24 cellular contexts compared by ENCODE assay signal in the genomic region with DNA sequence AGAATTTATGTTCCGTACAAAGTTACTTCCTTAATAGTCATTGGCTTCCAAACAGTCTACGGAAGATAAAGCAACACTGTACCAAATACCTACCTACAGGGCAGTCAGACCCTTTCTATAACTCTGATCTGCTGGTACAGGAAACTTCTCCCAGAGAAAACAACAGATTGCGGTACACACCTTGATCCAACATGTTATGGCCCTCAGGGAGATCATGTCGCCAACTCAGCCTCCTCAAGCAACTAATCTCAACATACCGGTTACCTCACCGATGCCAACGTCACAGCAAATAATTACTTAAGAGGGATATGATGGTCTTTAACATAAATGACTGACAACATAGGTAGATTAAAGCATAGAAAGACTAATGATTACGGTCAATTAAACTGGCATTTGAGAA.
"Had no signal": no experiment of that assay in that cellular context is flagged by ENCODE, and none has a peak within 500 bp of the region (broad histone marks: within the 10 kb centered on the region; RNA-seq: fewer than 3 reads in every experiment).

No MANE protein-coding gene starts in this region.

- H2AFZ ChIP-seq: hepatocyte had no signal

- H3K27ac ChIP-seq: heart right ventricle, hepatocyte, left lung, lower lobe of right lung, ovary, prostate gland, skin epidermis, spleen, tibial nerve had no signal

- H3K36me3 ChIP-seq: ovary had no signal

- ATAC-seq: heart right ventricle; left cardiac atrium; left lung; lower lobe of right lung; natural killer cell; right cardiac atrium; sciatic nerve; stimulated activated memory B cell treated with anti-CD40 and anti-IgM and Interleukin-4, amounts not matched to agents 10 μg/mL and 1 μg/mL and 100 μg/mL, for 72 hours; stimulated activated naive CD8-positive, alpha-beta T cell treated with anti-CD3 and anti-CD28 coated beads, Interleukin-15, amount 100 ng/mL, for 72 hours had no signal

- H3K9me3 ChIP-seq: heart right ventricle, left lung, lower lobe of right lung, ovary, prostate gland, spleen, tibial nerve had no signal

- H3K9me3 Mint-ChIP-seq: natural killer cell; stimulated activated memory B cell treated with anti-CD40 and anti-IgM and Interleukin-4, amounts not matched to agents 10 μg/mL and 1 μg/mL and 100 μg/mL, for 72 hours; stimulated activated naive CD8-positive, alpha-beta T cell treated with anti-CD3 and anti-CD28 coated beads, Interleukin-15, amount 100 ng/mL, for 72 hours; type B pancreatic cell had no signal

- H3K27me3 ChIP-seq: heart right ventricle, hepatocyte, left lung, ovary, spleen, tibial nerve had no signal

- H3K79me2 ChIP-seq: hepatocyte had no signal

- H3K4me3 ChIP-seq: heart right ventricle, hepatocyte, left lung, lower lobe of right lung, ovary, prostate gland, skin epidermis, spleen, tibial nerve had no signal

- H3K4me1 Mint-ChIP-seq: natural killer cell; stimulated activated memory B cell treated with anti-CD40 and anti-IgM and Interleukin-4, amounts not matched to agents 10 μg/mL and 1 μg/mL and 100 μg/mL, for 72 hours; stimulated activated naive CD8-positive, alpha-beta T cell treated with anti-CD3 and anti-CD28 coated beads, Interleukin-15, amount 100 ng/mL, for 72 hours had no signal

- H3K27me3 Mint-ChIP-seq: stimulated activated memory B cell treated with anti-CD40 and anti-IgM and Interleukin-4, amounts not matched to agents 10 μg/mL and 1 μg/mL and 100 μg/mL, for 72 hours; stimulated activated naive CD8-positive, alpha-beta T cell treated with anti-CD3 and anti-CD28 coated beads, Interleukin-15, amount 100 ng/mL, for 72 hours; type B pancreatic cell had no signal

- H3K4me1 ChIP-seq: heart right ventricle, left lung, lower lobe of right lung, prostate gland, spleen, tibial nerve had no signal

- H3K4me2 ChIP-seq: hepatocyte had no signal

- H3K4me3 Mint-ChIP-seq: natural killer cell; stimulated activated memory B cell treated with anti-CD40 and anti-IgM and Interleukin-4, amounts not matched to agents 10 μg/mL and 1 μg/mL and 100 μg/mL, for 72 hours; stimulated activated naive CD8-positive, alpha-beta T cell treated with anti-CD3 and anti-CD28 coated beads, Interleukin-15, amount 100 ng/mL, for 72 hours; type B pancreatic cell had no signal

- DNase-seq: heart right ventricle; islet precursor cell; kidney glomerular epithelial cell; left cardiac atrium; left lung; lower lobe of right lung; mammary epithelial cell; mesenchymal stem cell; natural killer cell; ovary; retina; right cardiac atrium; spleen; stimulated activated CD4-positive, alpha-beta T cell treated with anti-CD3 and anti-CD28 coated beads, Interleukin-4, amount 100 ng/mL, for 24 hours; stimulated activated naive CD4-positive, alpha-beta T cell treated with Interleukin-2 at 50 U/mL for 16 hours; stimulated activated naive CD8-positive, alpha-beta T cell treated with anti-CD3 and anti-CD28 coated beads, Interleukin-15, amount 100 ng/mL, for 72 hours; substantia nigra had no signal

- H3K27ac Mint-ChIP-seq: natural killer cell; stimulated activated memory B cell treated with anti-CD40 and anti-IgM and Interleukin-4, amounts not matched to agents 10 μg/mL and 1 μg/mL and 100 μg/mL, for 72 hours; stimulated activated naive CD8-positive, alpha-beta T cell treated with anti-CD3 and anti-CD28 coated beads, Interleukin-15, amount 100 ng/mL, for 72 hours; type B pancreatic cell had no signal
